8 cellular contexts compared by ENCODE assay signal in genomic region chr2:17754773-17755425, GRCh38. TPM values are rescaled to one million over a fixed set of nuclear protein-coding genes. Genes with fewer than 3 reads are reported as not detected.
A peak's percentile ranks its signal among the peaks of the same experiment; 100 is the strongest.
DNase-seq lines count a peak whose midpoint lies in the region; ATAC-seq and TF ChIP-seq lines count a peak whose summit lies in the region.

No MANE protein-coding gene starts in this region.

- peak overlapping the region; percentile 85 for H3K4me2 ChIP-seq in OCI-LY1 (ENCODE audit: low read length)

- no peak overlapping the region for H2AFZ ChIP-seq in OCI-LY1 (ENCODE audit: low read length)

- H3K27me3 ChIP-seq in OCI-LY1 (ENCODE audit: insufficient read depth, low read length) = no peaks in the 10 kb centered on the region

- ATAC-seq in effector memory CD8-positive, alpha-beta T cell (replicated peaks) = no peak
- no peak for ATAC-seq in HG02852 (IDR thresholded peaks at IDR 0.05; ENCODE audit: unreplicated experiment)

- no peaks in the 10 kb centered on the region for H3K9me3 Mint-ChIP-seq in effector memory CD8-positive, alpha-beta T cell
- H3K9me3 Mint-ChIP-seq in osteocyte (ENCODE audit: unreplicated experiment) = no peaks in the 10 kb centered on the region

- peak overlapping the region; percentile 93 to 94 for H3K4me3 Mint-ChIP-seq in effector memory CD8-positive, alpha-beta T cell
- peak overlapping the region; percentile 95 for H3K4me3 Mint-ChIP-seq in osteocyte (ENCODE audit: unreplicated experiment)

- H3K36me3 Mint-ChIP-seq in effector memory CD8-positive, alpha-beta T cell (ENCODE audit: insufficient read depth) = peaks cover 7% of the 10 kb centered on the region
- no peaks in the 10 kb centered on the region for H3K36me3 Mint-ChIP-seq in osteocyte (ENCODE audit: unreplicated experiment)

- H3K36me3 ChIP-seq in OCI-LY1 (ENCODE audit: insufficient read depth, low read length) = peaks cover 12% of the 10 kb centered on the region; the same call in 1 of the 2 replicates

- TF ChIP-seq CTCF in OCI-LY1 (IDR thresholded peaks at IDR 0.05; ENCODE audit: low read length) (no peak), osteocyte (IDR thresholded peaks at IDR 0.05) (no peak)

- H3K27ac ChIP-seq in OCI-LY1 (ENCODE audit: low read depth, low read length, poor library complexity, severe bottlenecking) = peak overlapping the region; percentile 83

- no peaks in the 10 kb centered on the region for H3K27me3 Mint-ChIP-seq in effector memory CD8-positive, alpha-beta T cell
- no peaks in the 10 kb centered on the region for H3K27me3 Mint-ChIP-seq in osteocyte (ENCODE audit: unreplicated experiment)

- no peaks in the 10 kb centered on the region for H3F3A ChIP-seq in OCI-LY1 (ENCODE audit: insufficient read depth, low read length)

- peaks cover 86% of the 10 kb centered on the region for H3K79me2 ChIP-seq in OCI-LY1 (ENCODE audit: insufficient read depth, low read length)

- no peaks in the 10 kb centered on the region for H3K9me2 ChIP-seq in OCI-LY1 (ENCODE audit: low read depth, low read length)

- peak overlapping the region; percentile 98 for H3K4me3 ChIP-seq in OCI-LY1 (ENCODE audit: low read depth, low read length, poor library complexity, severe bottlenecking)

- H4K20me1 ChIP-seq in OCI-LY1 (ENCODE audit: insufficient read depth, low read length) = no peaks in the 10 kb centered on the region; the same call in 1 of the 2 replicates

- H3K4me1 ChIP-seq in OCI-LY1 (ENCODE audit: insufficient read depth, low read length, severe bottlenecking) = peaks cover 52% of the 10 kb centered on the region

- DNase-seq in DMS53 (lab: John Stamatoyannopoulos, UW) = peak; percentile 33
- DNase-seq in DMS53 treated with DMSO at 0.1 percent for 48 hours (lab: John Stamatoyannopoulos, UW; ENCODE audit: unreplicated experiment) = no peak
- no peak for DNase-seq in effector memory CD8-positive, alpha-beta T cell
- no peak for DNase-seq in osteocyte (ENCODE audit: extremely low spot score, unreplicated experiment)
- DNase-seq in midbrain (lab: John Stamatoyannopoulos, UW) = no peak
- no peak for DNase-seq in NCI-H187 (lab: John Stamatoyannopoulos, UW)

- peak overlapping the region; percentile 95 for H3K9ac ChIP-seq in OCI-LY1 (ENCODE audit: low read length)

- H3K4me1 Mint-ChIP-seq in effector memory CD8-positive, alpha-beta T cell (ENCODE audit: low read depth in 2 of 2) = peaks cover 20 to 22% of the 10 kb centered on the region in 2 donors
- H3K4me1 Mint-ChIP-seq in osteocyte (ENCODE audit: unreplicated experiment) = peaks cover 46% of the 10 kb centered on the region

- H3K9me3 ChIP-seq in OCI-LY1 (ENCODE audit: low read length) = no peaks in the 10 kb centered on the region

- H3K27ac Mint-ChIP-seq in effector memory CD8-positive, alpha-beta T cell = peak overlapping the region; percentile 96 to 97
- peak overlapping the region; percentile 99 for H3K27ac Mint-ChIP-seq in osteocyte (ENCODE audit: unreplicated experiment)

RNA-seq across cellular contexts. Expression of gene GEN1, which starts 1.0 kb away (rescaled TPM):
- total RNA-seq in osteocyte = 5.5 and 11.0 TPM in 2 replicates

RNA-seq across cellular contexts. Expression of gene SMC6, which starts 1.3 kb away (rescaled TPM):
- total RNA-seq in osteocyte = 21.3 and 22.5 TPM in 2 replicates
